9 cellular contexts compared by ENCODE assay signal in the genomic region with DNA sequence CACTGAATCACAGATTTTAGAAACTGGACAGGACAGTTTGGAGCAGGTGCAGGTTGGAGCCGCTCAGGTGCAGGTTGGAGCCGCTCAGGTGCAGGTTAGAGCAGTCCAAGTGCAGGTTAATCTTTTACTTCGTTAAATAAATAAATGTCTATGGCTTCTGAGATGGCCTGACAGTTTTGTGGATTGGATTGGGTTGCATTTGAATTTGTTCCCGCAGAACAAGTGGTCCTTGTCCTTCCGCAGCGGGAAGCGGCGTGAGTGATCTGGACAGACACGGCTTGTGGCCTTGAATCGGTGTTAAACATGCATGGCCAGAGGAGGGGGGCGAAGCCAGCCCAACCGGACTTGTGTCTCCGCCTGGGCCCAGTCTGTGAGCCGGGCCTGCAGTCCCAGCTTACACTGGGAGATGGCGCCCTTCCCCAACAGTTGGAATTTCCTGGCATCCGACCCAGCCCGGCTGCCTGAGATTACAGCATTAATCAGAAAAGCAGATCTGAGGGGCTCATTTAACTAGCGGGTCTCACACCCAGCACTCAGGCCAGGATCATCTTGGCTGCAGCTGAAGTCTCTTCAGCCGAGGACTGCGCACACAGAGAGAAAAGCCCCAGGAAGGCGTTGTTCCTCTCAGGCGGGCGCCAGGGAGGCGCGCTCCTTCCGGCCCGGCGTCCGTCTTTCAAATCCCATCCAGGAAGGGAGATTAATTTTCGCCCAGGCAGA. TPM values are rescaled to one million over a fixed set of nuclear protein-coding genes. Genes with fewer than 3 reads are reported as not detected.
A peak's percentile ranks its signal among the peaks of the same experiment; 100 is the strongest.
DNase-seq lines count a peak whose midpoint lies in the region; ATAC-seq, FAIRE-seq and TF ChIP-seq lines count a peak whose summit lies in the region.
"Had no signal": no experiment of that assay in that cellular context is flagged by ENCODE, and none has a peak within 500 bp of the region (broad histone marks: within the 10 kb centered on the region; RNA-seq: fewer than 3 reads in every experiment).

No MANE protein-coding gene starts in this region.

- POLR2A ChIA-PET in RWPE1 (lab: Yijun Ruan, JAX; ENCODE audit: low non-redundant PET): no interaction called here

- CTCF ChIA-PET in RWPE1 (lab: Yijun Ruan, JAX): interaction anchor here (0.5 to 2.6 kb wide), 22 partner anchors 8 to 1623 kb away, joined by 3 to 53 read pairs (median 4); no protein-coding TSS in a partner anchor

- intact Hi-C loops in left colon (cut with DNase I, micrococcal nuclease): loop anchor here (5.0 kb wide), 3 partner anchors 251 to 326 kb away; no protein-coding TSS in a partner anchor

- no peak for FAIRE-seq in HTR-8/SVneo (lab: Jason Lieb, UNC)
- FAIRE-seq: TTC549 had no signal

- TF ChIP-seq CTCF in RWPE1 (conservative IDR thresholded peaks at IDR 0.05; ENCODE audit: low read depth): peak; percentile 99

- no peak overlapping the region for H3K27ac ChIP-seq in RWPE1

- peak; percentile 85 for DNase-seq in D341Med (ENCODE audit: low spot score)
- peak; percentile 66 for DNase-seq in HTR-8/SVneo (ENCODE audit: insufficient read length, low spot score)
- peak; percentile 90 for DNase-seq in RWPE1 (ENCODE audit: low spot score)
- peak; percentile 88 for DNase-seq in cerebellum (ENCODE audit: low spot score)
- DNase-seq in left colon: peak; percentile 44 to 85
- peak; percentile 32 to 70 for DNase-seq in stimulated activated CD4-positive, alpha-beta T cell treated with anti-CD3 and anti-CD28 coated beads, Interleukin-2, amount 100 ng/mL, for 24 hours

- ATAC-seq in left colon: peak; percentile 80
- no peak for ATAC-seq in HG03175 (IDR thresholded peaks at IDR 0.05; ENCODE audit: unreplicated experiment)
- ATAC-seq in HG03432 (IDR thresholded peaks at IDR 0.05; ENCODE audit: unreplicated experiment): no peak

RNA-seq across cellular contexts. Expression of a gene that starts 1.5 kb away (rescaled TPM):
- total RNA-seq in cerebellum: 68.8 TPM
- total RNA-seq in left colon: 1 to 10 TPM; 6.0 to 7.8 TPM
